1 cellular context compared by ENCODE assay signal in genomic region chrX:15606064-15606590, GRCh38.
A peak's percentile ranks its signal among the peaks of the same experiment; 100 is the strongest.
TF ChIP-seq lines count a peak whose summit lies in the region.

No MANE protein-coding gene starts in this region.

TF ChIP-seq in HepG2, 621 proteins besides CTCF, POLR2A, EP300 and RAD21:
- TF ChIP-seq SAFB2 (CRISPR knock-in tag; IDR thresholded peaks at IDR 0.05; ENCODE audit: borderline replicate concordance, low read depth) (no peak), ZBTB20 (CRISPR knock-in tag; IDR thresholded peaks at IDR 0.05; ENCODE audit: borderline replicate concordance, low read depth) (no peak), NAIF1 (CRISPR knock-in tag; IDR thresholded peaks at IDR 0.05; ENCODE audit: borderline replicate concordance) (no peak), DDIT3 (CRISPR knock-in tag; IDR thresholded peaks at IDR 0.05) (no peak), MAFK (conservative IDR thresholded peaks at IDR 0.05 in 1 of 2, IDR thresholded peaks at IDR 0.05 in 1 of 2; ENCODE audit: low read length in 2 of 2) (peak in 1 of 2 experiments; percentile 64; a peak in 2 of 4 replicates), ZNF296 (CRISPR knock-in tag; conservative IDR thresholded peaks at IDR 0.05) (no peak), PHF8 (CRISPR knock-in tag; IDR thresholded peaks at IDR 0.05) (no peak), DPF2 (CRISPR knock-in tag; IDR thresholded peaks at IDR 0.05; ENCODE audit: borderline replicate concordance, low read depth) (no peak), NFKBIZ (CRISPR knock-in tag; IDR thresholded peaks at IDR 0.05) (no peak), MAFF (IDR thresholded peaks at IDR 0.05; ENCODE audit: low read depth, low read length) (peak; percentile 45; the same call in 1 of the 2 replicates), HDAC6 (IDR thresholded peaks at IDR 0.05; ENCODE audit: low read depth, low read length) (no peak), ZNF607 (CRISPR knock-in tag; IDR thresholded peaks at IDR 0.05; ENCODE audit: borderline replicate concordance) (no peak)
